In the genomic region with DNA sequence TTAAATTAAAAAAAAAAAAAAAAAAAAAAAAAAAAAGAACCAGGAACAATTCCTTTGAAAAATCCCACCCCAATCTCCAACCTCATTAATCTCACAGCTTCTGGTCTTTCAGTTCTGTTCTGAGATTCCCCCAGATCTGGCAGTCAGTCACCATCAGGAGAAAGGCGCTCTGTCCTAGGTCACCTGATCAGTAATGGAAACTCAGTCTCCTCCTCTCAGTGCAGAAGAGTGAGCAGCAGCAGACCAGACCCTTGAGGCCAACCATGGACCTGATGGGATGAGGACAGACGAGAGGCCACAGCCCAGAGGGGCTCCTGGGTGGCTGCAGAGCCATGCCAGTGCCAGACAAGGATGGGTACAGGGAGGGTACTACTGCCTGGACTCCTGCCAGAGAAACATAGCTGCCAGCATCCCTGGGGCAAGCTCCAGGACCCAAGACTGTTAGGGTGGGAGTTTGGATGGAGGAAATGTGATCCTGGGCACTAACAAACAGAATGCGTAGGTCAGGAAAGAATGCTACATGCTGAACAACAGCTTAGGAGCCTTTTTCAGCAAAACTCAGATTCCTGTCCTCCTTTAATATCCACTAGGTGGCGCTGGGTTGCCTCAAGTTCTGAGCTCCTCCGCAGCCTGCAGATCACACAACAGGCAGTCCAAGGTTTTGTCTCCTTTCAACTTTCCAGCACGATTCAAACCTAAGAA, we compare ENCODE assay signal across 1 cellular context.
TF ChIP-seq lines count a peak whose summit lies in the region.

No MANE protein-coding gene starts in this region.

TF ChIP-seq in HCT116, 20 proteins besides CTCF, POLR2A, EP300 and RAD21:
- TF ChIP-seq, protein P1, sequence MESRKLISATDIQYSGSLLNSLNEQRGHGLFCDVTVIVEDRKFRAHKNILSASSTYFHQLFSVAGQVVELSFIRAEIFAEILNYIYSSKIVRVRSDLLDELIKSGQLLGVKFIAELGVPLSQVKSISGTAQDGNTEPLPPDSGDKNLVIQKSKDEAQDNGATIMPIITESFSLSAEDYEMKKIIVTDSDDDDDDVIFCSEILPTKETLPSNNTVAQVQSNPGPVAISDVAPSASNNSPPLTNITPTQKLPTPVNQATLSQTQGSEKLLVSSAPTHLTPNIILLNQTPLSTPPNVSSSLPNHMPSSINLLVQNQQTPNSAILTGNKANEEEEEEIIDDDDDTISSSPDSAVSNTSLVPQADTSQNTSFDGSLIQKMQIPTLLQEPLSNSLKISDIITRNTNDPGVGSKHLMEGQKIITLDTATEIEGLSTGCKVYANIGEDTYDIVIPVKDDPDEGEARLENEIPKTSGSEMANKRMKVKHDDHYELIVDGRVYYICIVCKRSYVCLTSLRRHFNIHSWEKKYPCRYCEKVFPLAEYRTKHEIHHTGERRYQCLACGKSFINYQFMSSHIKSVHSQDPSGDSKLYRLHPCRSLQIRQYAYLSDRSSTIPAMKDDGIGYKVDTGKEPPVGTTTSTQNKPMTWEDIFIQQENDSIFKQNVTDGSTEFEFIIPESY (IDR thresholded peaks at IDR 0.05; ENCODE audit: extremely low read depth, insufficient replicate concordance, low read length) = no peak
- no peak for TF ChIP-seq YY1 (IDR thresholded peaks at IDR 0.05; ENCODE audit: extremely low read depth, insufficient replicate concordance, low read depth, low read length)
